Comparison of ENCODE assay signal across 15 cellular contexts in the genomic region with DNA sequence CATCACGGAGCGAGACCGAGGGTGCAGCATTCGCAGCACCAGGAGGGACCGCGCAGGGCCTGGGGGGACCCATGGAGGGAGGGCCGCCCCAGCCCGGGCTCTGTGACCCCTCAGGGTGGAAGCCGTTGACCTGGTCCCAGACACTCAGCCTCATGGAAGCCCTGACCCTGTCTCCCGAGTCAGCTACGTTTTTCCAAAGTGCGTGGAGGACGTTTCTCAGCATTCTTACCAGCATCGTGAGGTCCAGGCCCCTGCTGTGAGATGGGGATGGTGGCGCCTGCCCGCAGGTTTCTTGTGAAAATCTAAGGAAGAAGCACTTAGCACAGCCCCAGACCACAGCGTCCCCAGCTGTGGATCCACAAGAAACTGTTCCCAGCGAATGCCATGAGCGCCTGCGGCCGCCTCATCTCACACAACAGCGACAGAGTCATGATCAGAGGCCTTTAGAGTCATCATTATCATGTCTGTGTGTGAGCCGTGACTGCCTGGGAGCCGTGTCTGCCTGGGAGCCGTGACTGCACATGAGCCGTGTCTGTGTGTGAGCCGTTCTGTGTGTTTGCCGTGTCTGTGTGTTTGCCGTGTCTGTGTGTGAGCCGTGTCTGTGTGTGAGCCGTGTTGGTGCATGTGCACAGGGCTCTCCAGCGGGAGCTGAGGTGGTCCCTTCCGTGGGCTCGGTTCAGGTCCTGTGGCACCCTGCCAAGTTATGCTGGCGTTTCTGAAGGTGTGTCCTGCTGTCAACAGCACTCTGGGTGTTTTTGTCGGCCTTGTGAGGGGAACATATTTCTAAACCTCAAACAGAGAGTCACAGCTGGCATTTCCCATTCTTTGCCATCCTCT. TPM values are rescaled to one million over a fixed set of nuclear protein-coding genes. Genes with fewer than 3 reads are reported as not detected.
"Had no signal": no experiment of that assay in that cellular context is flagged by ENCODE, and none has a peak within 500 bp of the region (broad histone marks: within the 10 kb centered on the region; RNA-seq: fewer than 3 reads in every experiment).

No MANE protein-coding gene starts in this region.

- H3K27ac ChIP-seq: hepatocyte, right atrium auricular region, stomach, thoracic aorta had no signal

- H3K4me1 ChIP-seq: right atrium auricular region, stomach had no signal

- H3K27me3 Mint-ChIP-seq: activated naive CD4-positive, alpha-beta T cell treated with anti-CD3 and anti-CD28 coated beads, Interleukin-2, amount 10 ng/mL, durations not matched to agents 7 days and 5 days; activated T-helper 17 cell treated with anti-CD3 and anti-CD28 coated beads, Interleukin-2, amount 50 U/mL, for 72 hours; naive thymus-derived CD4-positive, alpha-beta T cell had no signal

- H3K27me3 ChIP-seq: dorsolateral prefrontal cortex, hepatocyte, right atrium auricular region, stomach had no signal

- H3K4me3 Mint-ChIP-seq: activated naive CD4-positive, alpha-beta T cell treated with anti-CD3 and anti-CD28 coated beads, Interleukin-2, amount 10 ng/mL, durations not matched to agents 7 days and 5 days; activated T-helper 17 cell treated with anti-CD3 and anti-CD28 coated beads, Interleukin-2, amount 50 U/mL, for 72 hours; naive thymus-derived CD4-positive, alpha-beta T cell had no signal

- H3K27ac Mint-ChIP-seq: activated naive CD4-positive, alpha-beta T cell treated with anti-CD3 and anti-CD28 coated beads, Interleukin-2, amount 10 ng/mL, durations not matched to agents 7 days and 5 days; activated T-helper 17 cell treated with anti-CD3 and anti-CD28 coated beads, Interleukin-2, amount 50 U/mL, for 72 hours; naive thymus-derived CD4-positive, alpha-beta T cell had no signal

- H3K9me3 ChIP-seq: mucosa of descending colon, right atrium auricular region, thoracic aorta had no signal

- H3K9me3 Mint-ChIP-seq: activated naive CD4-positive, alpha-beta T cell treated with anti-CD3 and anti-CD28 coated beads, Interleukin-2, amount 10 ng/mL, durations not matched to agents 7 days and 5 days had no signal

- H3K4me3 ChIP-seq: dorsolateral prefrontal cortex, hepatocyte, mucosa of descending colon, right atrium auricular region, stomach, thoracic aorta had no signal

- DNase-seq: activated CD4-positive, CD25-positive, alpha-beta regulatory T cell treated with anti-CD3 and anti-CD28 coated beads, Interleukin-2, amount 50 U/mL, for 72 hours; activated naive CD4-positive, alpha-beta T cell treated with anti-CD3 and anti-CD28 coated beads, Interleukin-2, amount 10 ng/mL, durations not matched to agents 7 days and 5 days; islet precursor cell; naive thymus-derived CD4-positive, alpha-beta T cell; small intestine; stomach had no signal

RNA-seq across cellular contexts. Expression of a gene that starts 49.2 kb away (rescaled TPM):
- total RNA-seq: activated CD8-positive, alpha-beta memory T cell treated with anti-CD3 and anti-CD28 coated beads for 36 hours; activated T-helper 17 cell treated with anti-CD3 and anti-CD28 coated beads, Interleukin-2, amount 50 U/mL, for 72 hours; bronchial epithelial cell; hepatocyte; left lobe of liver; naive thymus-derived CD4-positive, alpha-beta T cell; right atrium auricular region had no signal
- polyA plus RNA-seq: hepatocyte; naive thymus-derived CD4-positive, alpha-beta T cell had no signal
